In the genomic region with DNA sequence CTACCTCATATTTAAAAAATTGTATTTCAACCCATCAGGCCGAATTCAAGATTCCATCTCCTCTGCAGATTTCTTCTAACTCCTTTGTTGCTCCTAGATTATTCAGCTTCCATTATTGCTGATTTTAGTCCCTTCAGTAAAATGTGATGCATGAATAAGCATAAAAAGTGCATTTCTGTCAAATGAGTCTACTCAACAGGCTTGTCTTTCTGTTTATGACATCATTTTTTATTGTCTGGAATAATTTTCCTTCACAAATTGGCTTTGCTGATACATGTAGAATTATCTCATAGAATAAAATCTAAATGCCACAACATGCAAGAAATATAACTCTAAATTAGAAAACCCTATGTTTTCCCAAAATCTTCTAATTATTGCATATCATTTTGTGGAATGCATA, we compare ENCODE assay signal across 1 cellular context.
TF ChIP-seq lines count a peak whose summit lies in the region.

No MANE protein-coding gene starts in this region.

TF ChIP-seq in HepG2, 621 proteins besides CTCF, POLR2A, EP300 and RAD21:
- TF ChIP-seq ZSCAN30 (CRISPR knock-in tag; IDR thresholded peaks at IDR 0.05) (no peak), ATF7 (IDR thresholded peaks at IDR 0.05) (peak; percentile 53), ATF7 (CRISPR knock-in tag; IDR thresholded peaks at IDR 0.05) (no peak)
